Comparison of ENCODE assay signal across 13 cellular contexts in the genomic region with DNA sequence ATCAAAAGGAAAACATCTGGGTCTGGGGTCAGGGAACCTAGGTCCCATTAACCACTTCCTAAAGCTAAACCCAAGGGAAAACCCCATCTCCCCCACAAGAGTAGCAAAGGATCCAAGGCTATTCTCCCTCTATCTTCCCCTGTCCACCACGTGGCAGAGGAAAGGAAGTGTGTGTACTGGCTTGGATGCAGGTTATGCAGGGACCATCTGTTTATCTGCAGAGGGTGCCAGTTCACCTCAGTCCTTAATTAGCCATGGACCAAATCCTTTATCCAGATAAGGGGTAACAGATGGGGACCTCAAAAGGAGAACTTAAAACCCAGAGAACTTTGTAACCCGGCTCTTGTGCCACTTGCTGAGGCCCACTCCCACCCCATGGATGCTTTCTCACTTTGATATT.
A peak's percentile ranks its signal among the peaks of the same experiment; 100 is the strongest.
DNase-seq lines count a peak whose midpoint lies in the region; ATAC-seq and TF ChIP-seq lines count a peak whose summit lies in the region.
"Had no signal": no experiment of that assay in that cellular context is flagged by ENCODE, and none has a peak within 500 bp of the region (broad histone marks: within the 10 kb centered on the region; RNA-seq: fewer than 3 reads in every experiment).

No MANE protein-coding gene starts in this region.

- H4K20me1 ChIP-seq in BLaER1: no peaks in the 10 kb centered on the region

- H3K4me1 ChIP-seq in BLaER1 (peaks cover 8% of the 10 kb centered on the region), sigmoid colon (no peaks in the 10 kb centered on the region)
- H3K4me1 ChIP-seq: HAP-1 had no signal

- no peak for ATAC-seq in HG02623 (IDR thresholded peaks at IDR 0.05; ENCODE audit: unreplicated experiment)
- ATAC-seq: CD8-positive, alpha-beta T cell had no signal

- no peak overlapping the region for H3K27ac ChIP-seq in BLaER1
- no peak overlapping the region for H3K27ac ChIP-seq in sigmoid colon
- H3K27ac ChIP-seq: C4-2B had no signal

- H3K27me3 ChIP-seq in BLaER1 (no peaks in the 10 kb centered on the region), sigmoid colon (no peaks in the 10 kb centered on the region)

- no peaks in the 10 kb centered on the region for H3K9me3 ChIP-seq in BLaER1
- no peaks in the 10 kb centered on the region for H3K9me3 ChIP-seq in sigmoid colon
- H3K9me3 ChIP-seq: HAP-1 had no signal

- no peak for TF ChIP-seq POLR2A in sigmoid colon (IDR thresholded peaks at IDR 0.05)

- 46 to 51% methylated on average over 2 of the region's 2 CpGs for WGBS in sigmoid colon, 2 donors

- no peak for TF ChIP-seq CTCF in sigmoid colon (IDR thresholded peaks at IDR 0.05)

- H3K4me2 ChIP-seq in BLaER1: peak overlapping the region; percentile 27

- H3K4me3 ChIP-seq in BLaER1 (no peak overlapping the region), sigmoid colon (no peak overlapping the region)
- H3K4me3 ChIP-seq: HAP-1 had no signal

- no peak overlapping the region for H3K9ac ChIP-seq in BLaER1

- peak; percentile 72 for DNase-seq in DMS 273 (lab: John Stamatoyannopoulos, UW; ENCODE audit: unreplicated experiment)
- DNase-seq in NCI-H524 treated with DMSO at 0.1 percent for 48 hours (lab: John Stamatoyannopoulos, UW): peak; percentile 36
- peak; percentile 55 to 85 for DNase-seq in cerebellar nuclear complex (lab: John Stamatoyannopoulos, UW)
- no peak for DNase-seq in COR-L47 (lab: John Stamatoyannopoulos, UW)
- no peak for DNase-seq in sigmoid colon
- no peak for DNase-seq in LoVo (ENCODE audit: low spot score)
- DNase-seq: ACHN; CD8-positive, alpha-beta T cell; DMS79 had no signal

- intact Hi-C loops in sigmoid colon (cut with DNase I): no loop called here

- no peak for TF ChIP-seq EP300 in sigmoid colon (IDR thresholded peaks at IDR 0.05)

- H3K36me3 ChIP-seq in BLaER1: no peaks in the 10 kb centered on the region
- H3K36me3 ChIP-seq in sigmoid colon: no peaks in the 10 kb centered on the region
- H3K36me3 ChIP-seq: HAP-1 had no signal

Comparison
In these comparisons a context has a peak if more than half of its experiments do, and no peak if none do; other contexts are left out.
1. DNase-seq: peak in DMS 273 (single experiment), NCI-H524 treated with DMSO at 0.1 percent for 48 hours (single experiment) and cerebellar nuclear complex (2 of 2); none in COR-L47 (single experiment), sigmoid colon (single experiment) and LoVo (single experiment).